ENCODE assay signal across 23 cellular contexts in the genomic region with DNA sequence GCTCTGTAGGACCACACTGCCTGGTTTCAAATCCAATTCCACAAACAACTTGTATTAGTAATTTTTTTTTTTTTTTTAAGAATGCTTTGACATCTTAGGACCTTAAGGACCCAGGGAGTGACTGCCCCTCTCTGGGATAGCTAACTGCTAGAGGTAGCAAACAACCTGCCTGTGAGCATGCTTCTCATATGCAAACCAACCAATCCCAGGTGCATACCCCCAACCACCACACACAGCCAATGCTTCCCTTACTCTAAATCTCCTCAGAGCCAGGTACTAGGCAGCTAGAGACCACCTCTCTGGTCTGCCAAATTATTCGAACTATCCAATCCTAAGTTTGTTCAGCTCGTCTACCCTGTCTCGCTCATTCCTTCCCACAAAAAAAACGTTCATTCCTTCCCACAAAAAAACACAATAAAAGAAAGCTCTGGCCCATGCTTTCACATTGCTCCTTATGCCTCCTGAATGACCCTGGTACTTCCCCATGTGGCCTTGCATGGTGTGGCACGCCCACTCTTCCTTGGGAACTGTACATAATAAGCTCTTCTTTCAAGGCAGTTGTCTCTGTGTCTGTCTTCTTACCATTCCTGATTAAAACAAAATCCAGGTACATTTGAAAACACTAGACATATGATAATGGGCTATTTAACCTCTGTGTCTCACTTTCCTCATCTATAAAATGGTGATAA. TPM values are rescaled to one million over a fixed set of nuclear protein-coding genes. Genes with fewer than 3 reads are reported as not detected.
DNase-seq lines count a peak whose midpoint lies in the region; ATAC-seq, FAIRE-seq and TF ChIP-seq lines count a peak whose summit lies in the region.
"Had no signal": no experiment of that assay in that cellular context is flagged by ENCODE, and none has a peak within 500 bp of the region (broad histone marks: within the 10 kb centered on the region; RNA-seq: fewer than 3 reads in every experiment).

No MANE protein-coding gene starts in this region.

- CTCF ChIA-PET in K562 (lab: Yijun Ruan, JAX; ENCODE audit: low intra/inter-chr PET ratio) = no interaction called here

- H3K4me2 ChIP-seq in K562 (ENCODE audit: insufficient read depth, low read length) = no peak overlapping the region

- H3K4me1 ChIP-seq in HUES64 (ENCODE audit: insufficient read depth, low read length) (peaks cover 19% of the 10 kb centered on the region), K562 (replicated peaks in 1 of 2; ENCODE audit: control insufficient read depth in 2 of 2, insufficient read depth in 2 of 2, low read length in 2 of 2) (no peaks in the 10 kb centered on the region), mucosa of descending colon (ENCODE audit: low read depth) (no peaks in the 10 kb centered on the region)

- no peaks in the 10 kb centered on the region for H3K27me3 Mint-ChIP-seq in activated T-helper 17 cell treated with anti-CD3 and anti-CD28 coated beads, Interleukin-2, amount 50 U/mL, for 72 hours
- H3K27me3 Mint-ChIP-seq in activated CD4-positive, alpha-beta T cell treated with anti-CD3 and anti-CD28 coated beads, Interleukin-2, amount 10 ng/mL, durations not matched to agents 24 days and 14 days = peaks cover under 1% of the 10 kb centered on the region
- H3K27me3 Mint-ChIP-seq: CD8-positive, alpha-beta memory T cell; stimulated activated naive CD8-positive, alpha-beta T cell treated with anti-CD3 and anti-CD28 coated beads, Interleukin-15, amount 100 ng/mL, for 72 hours had no signal

- DNase-seq in GM19239 (ENCODE audit: insufficient read length, low spot score) (no peak), K562 (ENCODE audit: extremely low read depth in 1 of 4, low spot score in 3 of 4) (peak in 1 of 4 experiments; percentile 15), mucosa of descending colon (peak in 1 of 3 donors; percentile 57), HT-29 (ENCODE audit: low spot score) (no peak)
- no peak for DNase-seq in activated CD4-positive, alpha-beta T cell treated with anti-CD3 and anti-CD28 coated beads, Interleukin-2, amount 10 ng/mL, durations not matched to agents 24 days and 14 days
- DNase-seq: activated gamma-delta T cell treated with Interleukin-2 at 50 U/mL for 16 hours; amygdala; CD8-positive, alpha-beta memory T cell; cerebellar nuclear complex; hippocampal formation; KG1; left cardiac atrium; NCI-H1436; NCI-H2227 treated with DMSO at 0.1 percent for 48 hours; stimulated activated naive CD8-positive, alpha-beta T cell treated with anti-CD3 and anti-CD28 coated beads, Interleukin-15, amount 100 ng/mL, for 72 hours; T-helper 1 cell had no signal

- POLR2A ChIA-PET in K562 (lab: Yijun Ruan, JAX) = interaction anchor here (0.7 to 1.0 kb wide), 4 partner anchors 10 to 49 kb away, joined by 3 to 4 read pairs (median 3); no protein-coding TSS in a partner anchor

- no peaks in the 10 kb centered on the region for H3K79me2 ChIP-seq in K562 (ENCODE audit: control insufficient read depth, insufficient read depth, low read length)

- no peak overlapping the region for H3K4me3 Mint-ChIP-seq in activated T-helper 17 cell treated with anti-CD3 and anti-CD28 coated beads, Interleukin-2, amount 50 U/mL, for 72 hours
- no peak overlapping the region for H3K4me3 Mint-ChIP-seq in activated CD4-positive, alpha-beta T cell treated with anti-CD3 and anti-CD28 coated beads, Interleukin-2, amount 10 ng/mL, durations not matched to agents 24 days and 14 days
- H3K4me3 Mint-ChIP-seq: CD8-positive, alpha-beta memory T cell; stimulated activated naive CD8-positive, alpha-beta T cell treated with anti-CD3 and anti-CD28 coated beads, Interleukin-15, amount 100 ng/mL, for 72 hours had no signal

- TF ChIP-seq CTCF in K562 (IDR thresholded peaks at IDR 0.05 in 2 of 3, conservative IDR thresholded peaks at IDR 0.05 in 1 of 3; ENCODE audit: insufficient read depth in 2 of 3, low read depth in 1 of 3, low read length in 3 of 3) (no peak), mucosa of descending colon (IDR thresholded peaks at IDR 0.05) (no peak)

- H3K9ac ChIP-seq in HUES64 (ENCODE audit: low read depth, low read length) (no peak overlapping the region), K562 (ENCODE audit: insufficient read depth in 1 of 2, low read depth in 2 of 2, low read length in 2 of 2) (no peak overlapping the region)

- H3K36me3 ChIP-seq in HUES64 (ENCODE audit: insufficient read depth, low read length) (peaks cover 11% of the 10 kb centered on the region), K562 (ENCODE audit: control insufficient read depth, insufficient read depth, low read length) (no peaks in the 10 kb centered on the region), mucosa of descending colon (ENCODE audit: low read depth) (no peaks in the 10 kb centered on the region)
- H3K36me3 ChIP-seq: right atrium auricular region had no signal

- ATAC-seq in K562 = peak; percentile 79
- ATAC-seq in mucosa of descending colon = peak; percentile 80
- no peak for ATAC-seq in GM18861 (IDR thresholded peaks at IDR 0.05; ENCODE audit: unreplicated experiment)
- no peak for ATAC-seq in activated T-helper 17 cell treated with anti-CD3 and anti-CD28 coated beads, Interleukin-2, amount 50 U/mL, for 72 hours (replicated peaks)
- ATAC-seq: activated CD4-positive, CD25-positive, alpha-beta regulatory T cell treated with anti-CD3 and anti-CD28 coated beads, Interleukin-2, amount 50 U/mL, for 24 hours; stimulated activated naive CD8-positive, alpha-beta T cell treated with anti-CD3 and anti-CD28 coated beads, Interleukin-15, amount 100 ng/mL, for 72 hours had no signal

- H3K9me1 ChIP-seq in K562 (ENCODE audit: control insufficient read depth, insufficient read depth, low read length) = no peaks in the 10 kb centered on the region

- H3K27ac ChIP-seq in HUES64 (ENCODE audit: low read depth, low read length) = no peak overlapping the region
- no peak overlapping the region for H3K27ac ChIP-seq in K562 (ENCODE audit: extremely low read depth, low read depth, low read length)
- H3K27ac ChIP-seq: right atrium auricular region, RWPE1, vagina had no signal

- H3K27ac Mint-ChIP-seq in activated T-helper 17 cell treated with anti-CD3 and anti-CD28 coated beads, Interleukin-2, amount 50 U/mL, for 72 hours = no peak overlapping the region
- H3K27ac Mint-ChIP-seq in activated CD4-positive, alpha-beta T cell treated with anti-CD3 and anti-CD28 coated beads, Interleukin-2, amount 10 ng/mL, durations not matched to agents 24 days and 14 days = no peak overlapping the region
- H3K27ac Mint-ChIP-seq: stimulated activated naive CD8-positive, alpha-beta T cell treated with anti-CD3 and anti-CD28 coated beads, Interleukin-15, amount 100 ng/mL, for 72 hours had no signal

- no peaks in the 10 kb centered on the region for H3K9me3 ChIP-seq in HUES64 (ENCODE audit: insufficient read depth, low read depth, low read length)
- H3K9me3 ChIP-seq in K562 (replicated peaks; ENCODE audit: control insufficient read depth, insufficient read depth, low read depth, low read length) = no peaks in the 10 kb centered on the region
- no peaks in the 10 kb centered on the region for H3K9me3 ChIP-seq in mucosa of descending colon
- H3K9me3 ChIP-seq: right atrium auricular region, vagina had no signal

- H3K4me1 Mint-ChIP-seq in activated T-helper 17 cell treated with anti-CD3 and anti-CD28 coated beads, Interleukin-2, amount 50 U/mL, for 72 hours = peaks cover 14% of the 10 kb centered on the region
- peaks cover 20% of the 10 kb centered on the region for H3K4me1 Mint-ChIP-seq in activated CD4-positive, alpha-beta T cell treated with anti-CD3 and anti-CD28 coated beads, Interleukin-2, amount 10 ng/mL, durations not matched to agents 24 days and 14 days

- no peak for TF ChIP-seq POLR2A in K562 (conservative IDR thresholded peaks at IDR 0.05)

- TF ChIP-seq RAD21 in K562 (CRISPR knock-in tag; conservative IDR thresholded peaks at IDR 0.05 in 1 of 2, IDR thresholded peaks at IDR 0.05 in 1 of 2) = no peak

- no peaks in the 10 kb centered on the region for H4K20me1 ChIP-seq in K562 (replicated peaks; ENCODE audit: control insufficient read depth, insufficient read depth, low read length)

- in situ Hi-C loops in K562 (cut with MboI) = no loop called here

- 47% methylated on average over 5 of the region's 5 CpGs for WGBS in HUES64
- WGBS in K562 (ENCODE audit: insufficient coverage, low coverage, missing lambda C conversion rate) = 56% methylated on average over 5 of the region's 5 CpGs

- no peaks in the 10 kb centered on the region for H3K9me3 Mint-ChIP-seq in activated T-helper 17 cell treated with anti-CD3 and anti-CD28 coated beads, Interleukin-2, amount 50 U/mL, for 72 hours
- no peaks in the 10 kb centered on the region for H3K9me3 Mint-ChIP-seq in activated CD4-positive, alpha-beta T cell treated with anti-CD3 and anti-CD28 coated beads, Interleukin-2, amount 10 ng/mL, durations not matched to agents 24 days and 14 days
- H3K9me3 Mint-ChIP-seq: CD8-positive, alpha-beta memory T cell; stimulated activated naive CD8-positive, alpha-beta T cell treated with anti-CD3 and anti-CD28 coated beads, Interleukin-15, amount 100 ng/mL, for 72 hours had no signal

- peak overlapping the region; percentile 21; the same call in 1 of the 2 replicates for H2AFZ ChIP-seq in K562 (ENCODE audit: low read depth, low read length)

- H3K4me3 ChIP-seq in HUES64 (ENCODE audit: low read length) = peak overlapping the region; percentile 25; the same call in 1 of the 2 replicates
- no peak overlapping the region for H3K4me3 ChIP-seq in K562
- H3K4me3 ChIP-seq in mucosa of descending colon = no peak overlapping the region
- H3K4me3 ChIP-seq: right atrium auricular region, vagina had no signal

- TF ChIP-seq EP300 in K562 (IDR thresholded peaks at IDR 0.05; ENCODE audit: low read length) = no peak

- intact Hi-C loops in K562 (cut with micrococcal nuclease) (no loop called here), mucosa of descending colon (cut with DNase I, micrococcal nuclease) (no loop called here)
- intact Hi-C loops in activated CD4-positive, alpha-beta T cell treated with anti-CD3 and anti-CD28 coated beads, Interleukin-2, amount 10 ng/mL, durations not matched to agents 24 days and 14 days (cut with micrococcal nuclease) = no loop called here

- H3K27me3 ChIP-seq in HUES64 (ENCODE audit: insufficient read depth, low read length) (peaks cover 8% of the 10 kb centered on the region), K562 (ENCODE audit: control insufficient read depth in 2 of 2, insufficient read depth in 2 of 2, low read length in 2 of 2) (no peaks in the 10 kb centered on the region)
- H3K27me3 ChIP-seq: right atrium auricular region, vagina had no signal

- BruUV-seq in K562 (replicated peaks; lab: Mats Ljungman, UMichigan) = no TSS peak

- FAIRE-seq in GM19239 (lab: Jason Lieb, UNC) (peak; percentile 40), K562 (lab: Jason Lieb, UNC) (peak; percentile 23)

- peaks cover 10% of the 10 kb centered on the region for H3K36me3 Mint-ChIP-seq in activated T-helper 17 cell treated with anti-CD3 and anti-CD28 coated beads, Interleukin-2, amount 50 U/mL, for 72 hours (ENCODE audit: low read depth)
- H3K36me3 Mint-ChIP-seq in activated CD4-positive, alpha-beta T cell treated with anti-CD3 and anti-CD28 coated beads, Interleukin-2, amount 10 ng/mL, durations not matched to agents 24 days and 14 days (ENCODE audit: low read depth) = peaks cover 15% of the 10 kb centered on the region

RNA-seq across cellular contexts. Expression of gene SERAC1, which starts 6.4 kb away (rescaled TPM):
- polyA plus RNA-seq in HUES64 (2013, experiment 1 of 2) = 10.5 TPM
- 10.4 TPM for polyA plus RNA-seq in HUES64 (2013, experiment 2 of 2)
- 4.6 and 10.9 TPM in 2 replicates for total RNA-seq in K562 (2011; cell fraction: chromatin; rRNA removed; ENCODE audit: low replicate concordance)
- 2.8 and 3.8 TPM in 2 replicates for total RNA-seq in K562 (2011; cell fraction: nucleolus; rRNA removed)
- 5.1 and 11.2 TPM in 2 replicates for total RNA-seq in K562 (2011; cell fraction: nucleoplasm; rRNA removed)
- total RNA-seq in K562 (2014; rRNA removed) = 2.2 and 2.8 TPM in 2 replicates
- 3.5 and 4.4 TPM in 2 replicates for total RNA-seq in K562 (2014; rRNA removed; fragmentation: Illumina TruSeq; extraction: Trizol)
- total RNA-seq in K562 (2015; rRNA removed; fragmentation: Illumina TruSeq; extraction: Trizol) = 2.9 and 3.6 TPM in 2 replicates
- total RNA-seq in K562 (2021) = 2.6 and 4.2 TPM in 2 replicates
- 4.8 and 6.2 TPM in 2 replicates for polyA plus RNA-seq in K562 (2011; rRNA removed)
- polyA plus RNA-seq in K562 (2011; cell fraction: cytosol; rRNA removed) = 1.7 and 3.1 TPM in 2 replicates
- polyA plus RNA-seq in K562 (2011; cell fraction: nucleus; rRNA removed) = 4.4 and 5.3 TPM in 2 replicates
- 2.8 and 3.8 TPM in 2 replicates for polyA plus RNA-seq in K562 (2012)
- 3.1 and 3.3 TPM in 2 replicates for polyA plus RNA-seq in K562 (2014; fragmentation: Illumina TruSeq; extraction: Trizol)
- 1 to 10 TPM; 1.8 to 2.0 TPM for polyA plus RNA-seq in K562 (2014; fragmentation: Nextera tagmentation; extraction: Ambion mirVana)
- polyA plus RNA-seq in K562 (2014; rRNA removed) = 2.2 and 3.4 TPM in 2 replicates
- polyA minus RNA-seq in K562 (2011; rRNA and poly(A)+ RNA removed) = 6.8 and 7.7 TPM in 2 replicates
- polyA minus RNA-seq in K562 (2011; cell fraction: cytosol; rRNA and poly(A)+ RNA removed) = 2.6 and 2.9 TPM in 2 replicates
- 3.4 and 5.3 TPM in 2 replicates for polyA minus RNA-seq in K562 (2011; cell fraction: nucleus; rRNA and poly(A)+ RNA removed)
- total RNA-seq in mucosa of descending colon = 10 to 100 TPM in 1 of 3 donors, 1 to 10 TPM in 2; 5.8 to 12.2 (median 8.0) TPM
- total RNA-seq in activated T-helper 17 cell treated with anti-CD3 and anti-CD28 coated beads, Interleukin-2, amount 50 U/mL, for 72 hours = 1 to 10 TPM; 4.3 to 6.4 TPM
- total RNA-seq in activated CD4-positive, alpha-beta T cell treated with anti-CD3 and anti-CD28 coated beads, Interleukin-2, amount 10 ng/mL, durations not matched to agents 24 days and 14 days = 4.6 and 5.4 TPM in 2 replicates
- total RNA-seq in HT-29 (2014; rRNA removed; shearing (Covaris generic)) = 1.1 and 3.1 TPM in 2 replicates

RNA-seq across cellular contexts. Expression of gene GTF2H5, which starts 6.4 kb away (rescaled TPM):
- 13.3 TPM for polyA plus RNA-seq in HUES64 (2013, experiment 1 of 2)
- polyA plus RNA-seq in HUES64 (2013, experiment 2 of 2) = 17.6 TPM
- total RNA-seq in K562 (2011; cell fraction: chromatin; rRNA removed; ENCODE audit: low replicate concordance) = 1.4 and 4.6 TPM in 2 replicates
- 0.67 and 1.1 TPM in 2 replicates for total RNA-seq in K562 (2011; cell fraction: nucleolus; rRNA removed)
- total RNA-seq in K562 (2011; cell fraction: nucleoplasm; rRNA removed) = 1.6 and 5.2 TPM in 2 replicates
- total RNA-seq in K562 (2014; rRNA removed) (4.0 and 4.3 TPM in 2 replicates), K562 (2014; rRNA removed; fragmentation: Illumina TruSeq; extraction: Trizol) (28.8 and 33.6 TPM in 2 replicates), K562 (2015; rRNA removed; fragmentation: Illumina TruSeq; extraction: Trizol) (22.5 and 24.1 TPM in 2 replicates), K562 (2021) (27.2 and 30.1 TPM in 2 replicates), mucosa of descending colon (10 to 100 TPM; 11.2 to 15.8 (median 13.2) TPM)
- polyA plus RNA-seq in K562 (2011; rRNA removed) (17.2 and 24.9 TPM in 2 replicates), K562 (2014; fragmentation: Illumina TruSeq; extraction: Trizol) (15.2 and 15.8 TPM in 2 replicates), K562 (2014; fragmentation: Nextera tagmentation; extraction: Ambion mirVana) (10 to 100 TPM; 48.8 to 58.4 TPM), K562 (2014; rRNA removed) (14.9 and 19.1 TPM in 2 replicates)
- 2.9 and 5.0 TPM in 2 replicates for polyA plus RNA-seq in K562 (2011; cell fraction: cytosol; rRNA removed)
- 1.6 and 3.1 TPM in 2 replicates for polyA plus RNA-seq in K562 (2011; cell fraction: nucleus; rRNA removed)
- polyA plus RNA-seq in K562 (2012) = 14.6 and 23.1 TPM in 2 replicates
- 6.6 and 7.4 TPM in 2 replicates for polyA minus RNA-seq in K562 (2011; rRNA and poly(A)+ RNA removed)
- polyA minus RNA-seq in K562 (2011; cell fraction: cytosol; rRNA and poly(A)+ RNA removed) = 0.46 and 1.5 TPM in 2 replicates
- 0.54 and 0.78 TPM in 2 replicates for polyA minus RNA-seq in K562 (2011; cell fraction: nucleus; rRNA and poly(A)+ RNA removed)
- 10 to 100 TPM; 11.8 to 19.8 TPM for total RNA-seq in activated T-helper 17 cell treated with anti-CD3 and anti-CD28 coated beads, Interleukin-2, amount 50 U/mL, for 72 hours
- total RNA-seq in activated CD4-positive, alpha-beta T cell treated with anti-CD3 and anti-CD28 coated beads, Interleukin-2, amount 10 ng/mL, durations not matched to agents 24 days and 14 days = 25.4 and 25.6 TPM in 2 replicates
- total RNA-seq in HT-29 (2014; rRNA removed; shearing (Covaris generic)) = 1.5 and 1.8 TPM in 2 replicates

Comparison
In these comparisons a context has a peak if more than half of its experiments do, and no peak if none do; other contexts are left out.
1. ATAC-seq: peak in K562 (single experiment) and mucosa of descending colon (single experiment); none in GM18861 (single experiment) and activated T-helper 17 cell treated with anti-CD3 and anti-CD28 coated beads, Interleukin-2, amount 50 U/mL, for 72 hours (single experiment).